Comparison of ENCODE assay signal across 11 cellular contexts in the genomic region with DNA sequence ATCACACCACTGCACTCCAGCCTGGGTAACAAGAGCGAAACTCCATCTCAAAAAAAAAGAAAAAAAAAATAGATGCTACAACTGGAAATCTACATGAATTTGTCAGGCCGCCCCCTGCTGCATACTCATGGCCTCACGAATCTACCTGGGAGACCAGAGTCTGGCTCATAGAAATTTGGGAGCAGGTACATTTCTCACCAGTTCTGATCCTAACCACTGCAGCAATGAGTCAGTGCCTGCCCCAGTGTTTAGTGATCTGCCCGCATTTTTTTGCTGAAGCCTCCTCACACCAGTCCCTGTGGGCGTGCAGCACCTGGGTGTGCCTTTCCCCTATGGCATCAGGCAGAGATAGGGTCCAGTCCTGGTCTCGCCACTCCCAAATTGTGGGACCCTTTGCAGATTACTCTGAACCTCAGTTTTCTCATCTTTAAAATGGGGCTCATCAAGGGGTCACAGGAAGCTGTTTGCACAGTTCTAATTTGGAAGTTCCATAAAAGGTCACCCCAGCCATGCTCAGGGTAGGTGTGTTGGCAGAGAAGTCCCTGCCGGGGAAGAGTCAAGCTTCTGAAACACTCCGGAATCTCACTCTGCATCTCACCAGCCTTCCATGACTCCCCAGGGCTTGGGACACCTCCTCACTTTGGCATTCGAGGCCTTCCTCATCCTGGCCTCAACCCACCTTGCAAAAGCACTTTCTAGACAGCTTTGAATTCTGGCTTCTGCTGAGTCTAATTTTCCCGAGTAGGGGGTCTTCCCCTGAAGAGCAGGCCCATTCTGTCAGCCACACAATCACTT. TPM values are rescaled to one million over a fixed set of nuclear protein-coding genes. Genes with fewer than 3 reads are reported as not detected.
DNase-seq lines count a peak whose midpoint lies in the region; ATAC-seq and TF ChIP-seq lines count a peak whose summit lies in the region.
"Had no signal": no experiment of that assay in that cellular context is flagged by ENCODE, and none has a peak within 500 bp of the region (broad histone marks: within the 10 kb centered on the region; RNA-seq: fewer than 3 reads in every experiment).

No MANE protein-coding gene starts in this region.

- no peak overlapping the region for H3K4me2 ChIP-seq in Karpas-422 (ENCODE audit: low read depth, low read length, poor library complexity, severe bottlenecking)

- H3K27me3 ChIP-seq in body of pancreas: no peaks in the 10 kb centered on the region
- no peaks in the 10 kb centered on the region for H3K27me3 ChIP-seq in lower lobe of right lung (ENCODE audit: low read depth)
- no peaks in the 10 kb centered on the region for H3K27me3 ChIP-seq in upper lobe of right lung
- H3K27me3 ChIP-seq in Karpas-422 (ENCODE audit: low read length): no peaks in the 10 kb centered on the region

- no peak for TF ChIP-seq POLR2A in body of pancreas (IDR thresholded peaks at IDR 0.05)

- H3K27ac ChIP-seq in body of pancreas (peak overlapping the region; percentile 64 to 88 (median 82)), lower lobe of right lung (peak overlapping the region; percentile 88), upper lobe of right lung (peak overlapping the region; percentile 86), Karpas-422 (ENCODE audit: low read length) (no peak overlapping the region)
- H3K27ac ChIP-seq: parathyroid adenoma had no signal

- H4K20me1 ChIP-seq in Karpas-422 (ENCODE audit: insufficient read depth, low read depth, low read length): no peaks in the 10 kb centered on the region

- H3K36me3 ChIP-seq in body of pancreas (replicated peaks in 1 of 2; ENCODE audit: insufficient read depth in 1 of 2, low read depth in 2 of 2) (no peaks in the 10 kb centered on the region), lower lobe of right lung (no peaks in the 10 kb centered on the region), upper lobe of right lung (no peaks in the 10 kb centered on the region), Karpas-422 (ENCODE audit: insufficient read depth, low read length) (no peaks in the 10 kb centered on the region)

- TF ChIP-seq CTCF in body of pancreas (IDR thresholded peaks at IDR 0.05): no peak
- no peak for TF ChIP-seq CTCF in lower lobe of right lung (IDR thresholded peaks at IDR 0.05)
- TF ChIP-seq CTCF in upper lobe of right lung (IDR thresholded peaks at IDR 0.05): no peak

- 77% methylated on average over 10 of the region's 10 CpGs for WGBS in body of pancreas, 2 donors

- H3K9ac ChIP-seq in Karpas-422 (ENCODE audit: low read length): no peak overlapping the region
- H3K9ac ChIP-seq: parathyroid adenoma had no signal

- ATAC-seq in Right ventricle myocardium superior (ENCODE audit: poor library complexity): no peak
- ATAC-seq in body of pancreas: no peak
- ATAC-seq in lower lobe of right lung: no peak
- ATAC-seq in upper lobe of right lung: no peak
- no peak for ATAC-seq in HG03354 (IDR thresholded peaks at IDR 0.05; ENCODE audit: poor library complexity, severe bottlenecking, unreplicated experiment)

- DNase-seq in Right ventricle myocardium superior (peak; percentile 10), cardiac septum (ENCODE audit: low spot score) (no peak), body of pancreas (no peak), lower lobe of right lung (no peak), upper lobe of right lung (no peak), iPS-NIHi7 (ENCODE audit: extremely low spot score) (no peak), Karpas-422 (no peak)
- DNase-seq: MV-4-11; stimulated activated CD8-positive, alpha-beta memory T cell treated with anti-CD3 and anti-CD28 coated beads, Interleukin-4, amount 100 ng/mL, for 48 hours had no signal

- H3K9me3 ChIP-seq in body of pancreas (no peaks in the 10 kb centered on the region), lower lobe of right lung (no peaks in the 10 kb centered on the region), upper lobe of right lung (no peaks in the 10 kb centered on the region), Karpas-422 (ENCODE audit: low read length) (no peaks in the 10 kb centered on the region)

- intact Hi-C loops in Right ventricle myocardium superior (cut with DNase I): loop anchor here (10.0 kb wide), 2 partner anchors 147 to 193 kb away; a partner anchor contains a TSS
- intact Hi-C loops in cardiac septum (cut with DNase I): loop anchor here (2.0 to 10.0 kb wide), 3 partner anchors 25 to 317 kb away; no protein-coding TSS in a partner anchor
- intact Hi-C loops in body of pancreas (cut with DNase I): no loop called here
- intact Hi-C loops in lower lobe of right lung (cut with DNase I): no loop called here
- intact Hi-C loops in upper lobe of right lung (cut with DNase I): no loop called here

- no peaks in the 10 kb centered on the region for H3K9me2 ChIP-seq in Karpas-422 (replicated peaks; ENCODE audit: insufficient read depth, low read length)

- H3K4me1 ChIP-seq in body of pancreas: peaks cover 33% of the 10 kb centered on the region
- peaks cover 42% of the 10 kb centered on the region for H3K4me1 ChIP-seq in lower lobe of right lung
- H3K4me1 ChIP-seq in upper lobe of right lung: peaks cover 34% of the 10 kb centered on the region
- H3K4me1 ChIP-seq in Karpas-422 (ENCODE audit: low read length): peaks cover 14% of the 10 kb centered on the region
- H3K4me1 ChIP-seq: parathyroid adenoma had no signal

- H2AFZ ChIP-seq in Karpas-422 (ENCODE audit: low read length): no peak overlapping the region; the same call in 1 of the 2 replicates

- no peak overlapping the region for H3K4me3 ChIP-seq in body of pancreas
- no peak overlapping the region for H3K4me3 ChIP-seq in lower lobe of right lung
- no peak overlapping the region for H3K4me3 ChIP-seq in upper lobe of right lung
- H3K4me3 ChIP-seq in Karpas-422 (ENCODE audit: low read length): no peak overlapping the region

- H3K79me2 ChIP-seq in Karpas-422 (ENCODE audit: low read length): no peaks in the 10 kb centered on the region
- H3K79me2 ChIP-seq: parathyroid adenoma had no signal

RNA-seq across cellular contexts. Expression of a gene that starts 39.3 kb away (rescaled TPM):
- 0.22 TPM for total RNA-seq in Right ventricle myocardium superior
- 0.19 TPM for total RNA-seq in cardiac septum
- not detected for total RNA-seq in body of pancreas
- not detected for total RNA-seq in lower lobe of right lung
- not detected for total RNA-seq in upper lobe of right lung
- total RNA-seq in Karpas-422 (2014; rRNA removed; shearing (Covaris generic); ENCODE audit: low replicate concordance): not detected in 2 replicates

Comparison
In these comparisons a context has a peak if more than half of its experiments do, and no peak if none do; other contexts are left out.
1. intact Hi-C loops: an anchor here in Right ventricle myocardium superior (10.0 kb wide) and cardiac septum (2.0 to 10.0 kb wide); none called in body of pancreas, lower lobe of right lung and upper lobe of right lung.